ENCODE assay signal across 16 cellular contexts in the genomic region with DNA sequence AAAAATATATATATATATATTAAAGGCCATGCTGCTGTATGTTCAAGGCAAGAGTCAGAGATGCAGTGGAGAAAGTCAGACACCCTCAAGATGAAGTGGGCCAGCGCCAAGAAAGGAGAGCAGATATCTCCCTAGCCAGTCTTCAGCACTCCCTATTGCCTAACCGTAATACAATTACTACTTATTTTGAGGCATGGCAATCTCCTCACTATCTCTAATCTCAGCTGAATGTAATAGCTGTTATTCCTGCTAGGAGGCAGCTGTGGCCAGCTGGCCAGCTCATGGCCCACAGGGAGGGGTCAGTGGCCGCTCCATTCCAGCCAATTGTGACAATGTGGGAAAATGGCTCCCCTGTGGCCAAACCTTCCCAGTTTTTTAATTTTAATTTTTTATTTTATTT.
DNase-seq lines count a peak whose midpoint lies in the region; ATAC-seq and TF ChIP-seq lines count a peak whose summit lies in the region.
"Had no signal": no experiment of that assay in that cellular context is flagged by ENCODE, and none has a peak within 500 bp of the region (broad histone marks: within the 10 kb centered on the region; RNA-seq: fewer than 3 reads in every experiment).

No MANE protein-coding gene starts in this region.

- in situ Hi-C loops in brain microvascular endothelial cell (cut with HindIII; ENCODE audit: low pct_ligation_motif_present, low sequenced_read_pairs): no loop called here

- no peak overlapping the region for H3K27ac Mint-ChIP-seq in CD4-positive, alpha-beta T cell

- no peaks in the 10 kb centered on the region for H3K36me3 ChIP-seq in BE2C
- H3K36me3 ChIP-seq in brain microvascular endothelial cell (replicated peaks): peaks cover 40% of the 10 kb centered on the region
- peaks cover 0 to 93% (median 10%) of the 10 kb centered on the region in 9 donors for H3K36me3 ChIP-seq in heart right ventricle
- peaks cover 31% of the 10 kb centered on the region for H3K36me3 ChIP-seq in osteoblast (ENCODE audit: insufficient read depth, low read length)
- H3K36me3 ChIP-seq in ascending aorta: peaks cover 6 to 7% of the 10 kb centered on the region in 2 donors

- DNase-seq in BE2C (no peak), brain microvascular endothelial cell (no peak), heart right ventricle (peak in 1 of 2 donors; percentile 66), osteoblast (ENCODE audit: insufficient read length, low spot score, missing footprints) (peak; percentile 80), Kasumi-1 (lab: John Stamatoyannopoulos, UW) (no peak), ascending aorta (ENCODE audit: low spot score in 2 of 2) (no peak)
- DNase-seq in CD4-positive, alpha-beta T cell: no peak
- DNase-seq: DMS79, HCEC 1CT, NCI-H1092, NCI-H2227 treated with DMSO at 0.1 percent for 48 hours, NCI-H526 had no signal

- no peak overlapping the region for H2AFZ ChIP-seq in osteoblast (ENCODE audit: low read length)

- peaks cover 13% of the 10 kb centered on the region for H4K20me1 ChIP-seq in osteoblast (ENCODE audit: insufficient read depth, low read length)

- peak in 7 of 8 donors; percentile 40 to 76 (median 62) for ATAC-seq in heart right ventricle
- no peak for ATAC-seq in CD4-positive, alpha-beta T cell (ENCODE audit: poor library complexity)
- no peak for ATAC-seq in GM18870 (IDR thresholded peaks at IDR 0.05; ENCODE audit: unreplicated experiment)
- ATAC-seq: GM12878 had no signal

- no peaks in the 10 kb centered on the region for H3K27me3 ChIP-seq in BE2C
- H3K27me3 ChIP-seq in brain microvascular endothelial cell (replicated peaks): no peaks in the 10 kb centered on the region
- H3K27me3 ChIP-seq in heart right ventricle: no peaks in the 10 kb centered on the region
- H3K27me3 ChIP-seq in osteoblast (ENCODE audit: insufficient read depth, low read length): no peaks in the 10 kb centered on the region
- no peaks in the 10 kb centered on the region for H3K27me3 ChIP-seq in CD4-positive, alpha-beta T cell (ENCODE audit: control insufficient read depth, insufficient read depth, low read length)
- H3K27me3 ChIP-seq in ascending aorta: no peaks in the 10 kb centered on the region

- H3K4me3 ChIP-seq in BE2C (ENCODE audit: low read depth, low read length) (no peak overlapping the region), brain microvascular endothelial cell (ENCODE audit: low read depth, low read length) (no peak overlapping the region), heart right ventricle (no peak overlapping the region), osteoblast (ENCODE audit: insufficient read depth, low read length) (no peak overlapping the region), ascending aorta (no peak overlapping the region)
- H3K4me3 ChIP-seq: GM12878 had no signal

- no peak overlapping the region for H3K4me2 ChIP-seq in osteoblast (ENCODE audit: insufficient read depth, low read length)

- CTCF ChIA-PET in CD4-positive, alpha-beta T cell (lab: Charles Lee): no interaction called here

- H3K27ac ChIP-seq in brain microvascular endothelial cell (no peak overlapping the region), heart right ventricle (no peak overlapping the region), osteoblast (ENCODE audit: low read depth, low read length) (no peak overlapping the region), ascending aorta (no peak overlapping the region)
- no peak overlapping the region for H3K27ac ChIP-seq in CD4-positive, alpha-beta T cell (ENCODE audit: low read depth, low read length)
- H3K27ac ChIP-seq: C4-2B had no signal

- H3K4me1 ChIP-seq in BE2C: no peaks in the 10 kb centered on the region
- H3K4me1 ChIP-seq in heart right ventricle: peaks cover 0 to 27% (median 5%) of the 10 kb centered on the region in 9 donors
- peaks cover 10% of the 10 kb centered on the region for H3K4me1 ChIP-seq in osteoblast (ENCODE audit: insufficient read depth, low read length)
- no peaks in the 10 kb centered on the region for H3K4me1 ChIP-seq in ascending aorta

- H3K27me3 Mint-ChIP-seq in CD4-positive, alpha-beta T cell: no peaks in the 10 kb centered on the region
- H3K27me3 Mint-ChIP-seq: IgD-negative memory B cell had no signal

- H3K9me3 ChIP-seq in BE2C (no peaks in the 10 kb centered on the region), heart right ventricle (no peaks in the 10 kb centered on the region), osteoblast (ENCODE audit: low read depth, low read length) (no peaks in the 10 kb centered on the region), ascending aorta (no peaks in the 10 kb centered on the region)
- no peaks in the 10 kb centered on the region for H3K9me3 ChIP-seq in CD4-positive, alpha-beta T cell (ENCODE audit: control insufficient read depth, low read length)

- POLR2A ChIA-PET in CD4-positive, alpha-beta T cell (lab: Charles Lee): no interaction called here

- H3K9me3 Mint-ChIP-seq in CD4-positive, alpha-beta T cell: no peaks in the 10 kb centered on the region

- peaks cover 9% of the 10 kb centered on the region for H3K79me2 ChIP-seq in osteoblast (ENCODE audit: insufficient read depth, low read length)

- no peak overlapping the region for H3K4me3 Mint-ChIP-seq in CD4-positive, alpha-beta T cell
- H3K4me3 Mint-ChIP-seq: IgD-negative memory B cell had no signal

- H3K36me3 Mint-ChIP-seq in CD4-positive, alpha-beta T cell (ENCODE audit: low read depth): peaks cover 90% of the 10 kb centered on the region

- H3K4me1 Mint-ChIP-seq in CD4-positive, alpha-beta T cell (ENCODE audit: low read depth): peaks cover 15% of the 10 kb centered on the region

- intact Hi-C loops in heart right ventricle (cut with DNase I) (no loop called here), ascending aorta (cut with DNase I) (no loop called here)
- intact Hi-C loops in CD4-positive, alpha-beta T cell (cut with DNase I, micrococcal nuclease): no loop called here

- TF ChIP-seq CTCF in BE2C (IDR thresholded peaks at IDR 0.05; ENCODE audit: low read depth, low read length) (peak; percentile 18; the same call in 1 of the 2 replicates), brain microvascular endothelial cell (IDR thresholded peaks at IDR 0.05; ENCODE audit: low read depth, low read length, missing control alignments) (peak; percentile 2), heart right ventricle (IDR thresholded peaks at IDR 0.05) (no peak), osteoblast (IDR thresholded peaks at IDR 0.05; ENCODE audit: extremely low read depth, low read depth, low read length) (peak; percentile 11), ascending aorta (IDR thresholded peaks at IDR 0.05) (no peak)
- no peak for TF ChIP-seq CTCF in CD4-positive, alpha-beta T cell (IDR thresholded peaks at IDR 0.05)

- 65 to 74% methylated on average over 3 of the region's 3 CpGs for WGBS in heart right ventricle, 2 donors

Comparison
In these comparisons a context has a peak if more than half of its experiments do, and no peak if none do; other contexts are left out.
1. CTCF ChIP-seq: peak in BE2C (single experiment), brain microvascular endothelial cell (single experiment) and osteoblast (single experiment); none in heart right ventricle (0 of 9), CD4-positive, alpha-beta T cell (single experiment) and ascending aorta (0 of 3).
2. ATAC-seq: peak in heart right ventricle (7 of 8); none in CD4-positive, alpha-beta T cell (single experiment) and GM18870 (single experiment).